Comparison of ENCODE assay signal across 1 cellular context in genomic region chr17:57926723-57927047, GRCh38.
TF ChIP-seq lines count a peak whose summit lies in the region.

No MANE protein-coding gene starts in this region.

TF ChIP-seq in SK-N-SH, 30 proteins besides CTCF, POLR2A, EP300 and RAD21 (continued from another document):
- no peak for TF ChIP-seq CHD2 (IDR thresholded peaks at IDR 0.05; ENCODE audit: low read length, partially characterized antibody)
